ENCODE assay signal across 1 cellular context in the genomic region with DNA sequence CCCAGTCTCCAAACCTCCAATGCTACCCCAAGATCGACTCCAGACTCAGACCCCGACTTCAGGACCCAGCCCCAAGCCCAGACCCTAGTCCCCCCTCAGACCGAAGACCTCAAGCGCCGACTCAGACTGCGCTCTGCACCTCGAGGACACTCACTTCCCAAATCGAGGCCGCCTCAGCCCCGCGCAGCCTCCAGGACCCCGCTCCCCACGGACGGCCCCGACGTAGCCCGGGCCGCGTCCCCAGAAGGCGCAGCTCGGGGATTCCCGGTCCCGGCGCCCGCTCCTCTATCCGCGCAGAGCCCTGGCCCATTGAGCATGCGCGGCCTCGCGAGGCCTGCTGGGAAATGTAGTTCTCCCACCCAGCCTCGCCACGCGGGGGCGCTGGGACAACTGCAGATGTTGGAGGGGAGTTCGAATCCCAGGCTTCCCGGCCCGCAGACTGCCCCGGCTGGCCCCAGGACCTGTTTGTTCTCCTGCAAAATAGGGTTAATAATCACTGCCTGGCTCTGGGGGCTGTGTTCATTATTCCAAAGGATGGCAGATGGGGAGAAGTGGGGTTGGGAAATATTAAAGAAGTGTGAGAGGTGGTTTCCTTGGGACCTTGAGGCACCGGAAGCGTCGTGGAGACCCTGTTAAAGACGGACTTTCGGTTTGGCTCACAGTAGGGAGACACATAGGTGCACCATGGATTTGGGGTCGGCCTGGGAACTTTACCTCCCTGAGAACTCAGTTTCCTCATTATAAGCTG.
TF ChIP-seq lines count a peak whose summit lies in the region.

Gene APBA3 (minus strand): TSS at position 311 of the 748 bp plus-strand sequence. CDS start 1,428 bp downstream, outside the sequence.

TF ChIP-seq in K562, 482 proteins besides CTCF, POLR2A, EP300 and RAD21 (continued from another document and continues in another):
- TF ChIP-seq, protein P1, sequence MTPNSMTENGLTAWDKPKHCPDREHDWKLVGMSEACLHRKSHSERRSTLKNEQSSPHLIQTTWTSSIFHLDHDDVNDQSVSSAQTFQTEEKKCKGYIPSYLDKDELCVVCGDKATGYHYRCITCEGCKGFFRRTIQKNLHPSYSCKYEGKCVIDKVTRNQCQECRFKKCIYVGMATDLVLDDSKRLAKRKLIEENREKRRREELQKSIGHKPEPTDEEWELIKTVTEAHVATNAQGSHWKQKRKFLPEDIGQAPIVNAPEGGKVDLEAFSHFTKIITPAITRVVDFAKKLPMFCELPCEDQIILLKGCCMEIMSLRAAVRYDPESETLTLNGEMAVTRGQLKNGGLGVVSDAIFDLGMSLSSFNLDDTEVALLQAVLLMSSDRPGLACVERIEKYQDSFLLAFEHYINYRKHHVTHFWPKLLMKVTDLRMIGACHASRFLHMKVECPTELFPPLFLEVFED (CRISPR knock-in tag; conservative IDR thresholded peaks at IDR 0.05), result no peak
- TF ChIP-seq KLF6 (CRISPR knock-in tag; IDR thresholded peaks at IDR 0.05; ENCODE audit: borderline replicate concordance), result no peak
- peak; percentile 72 for TF ChIP-seq TAF9B (IDR thresholded peaks at IDR 0.05; ENCODE audit: partially characterized antibody)
- TF ChIP-seq POU5F1 (IDR thresholded peaks at IDR 0.05; ENCODE audit: borderline replicate concordance, low read depth, low read length, partially characterized antibody), result peak; percentile 63
- TF ChIP-seq, protein P2, sequence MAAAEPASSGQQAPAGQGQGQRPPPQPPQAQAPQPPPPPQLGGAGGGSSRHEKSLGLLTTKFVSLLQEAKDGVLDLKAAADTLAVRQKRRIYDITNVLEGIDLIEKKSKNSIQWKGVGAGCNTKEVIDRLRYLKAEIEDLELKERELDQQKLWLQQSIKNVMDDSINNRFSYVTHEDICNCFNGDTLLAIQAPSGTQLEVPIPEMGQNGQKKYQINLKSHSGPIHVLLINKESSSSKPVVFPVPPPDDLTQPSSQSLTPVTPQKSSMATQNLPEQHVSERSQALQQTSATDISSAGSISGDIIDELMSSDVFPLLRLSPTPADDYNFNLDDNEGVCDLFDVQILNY (CRISPR knock-in tag; IDR thresholded peaks at IDR 0.05), result no peak
- TF ChIP-seq PYGO2 (tag; IDR thresholded peaks at IDR 0.05), result no peak
- peak; percentile 73 for TF ChIP-seq MBD2 (IDR thresholded peaks at IDR 0.05; ENCODE audit: borderline replicate concordance, low read depth)
- TF ChIP-seq FOXJ3 (CRISPR knock-in tag; IDR thresholded peaks at IDR 0.05), result no peak
- no peak for TF ChIP-seq SMARCB1 (IDR thresholded peaks at IDR 0.05; ENCODE audit: insufficient read length, low read depth)
- TF ChIP-seq SMC3 (conservative IDR thresholded peaks at IDR 0.05; ENCODE audit: insufficient read depth, low read depth, low read length), result no peak
- peak; percentile 88 for TF ChIP-seq GABPA (tag; conservative IDR thresholded peaks at IDR 0.05; ENCODE audit: low read depth)
- TF ChIP-seq ZNF347 (CRISPR knock-in tag; IDR thresholded peaks at IDR 0.05; ENCODE audit: low read depth), result no peak
- peak; percentile 35; the same call in 1 of the 2 replicates for TF ChIP-seq MTA1 (IDR thresholded peaks at IDR 0.05; ENCODE audit: borderline replicate concordance)
- TF ChIP-seq ATF3 (IDR thresholded peaks at IDR 0.05), result no peak
- no peak for TF ChIP-seq ATF3 (CRISPR knock-in tag; conservative IDR thresholded peaks at IDR 0.05)
- no peak for TF ChIP-seq RHOXF2B (CRISPR knock-in tag; conservative IDR thresholded peaks at IDR 0.05)
- peak in 1 of 2 experiments; percentile 95; a peak in 2 of 4 replicates for TF ChIP-seq TRIM24 (IDR thresholded peaks at IDR 0.05)
- peak; percentile 83 for TF ChIP-seq NKRF (IDR thresholded peaks at IDR 0.05; ENCODE audit: borderline replicate concordance)
- peak; percentile 34 to 52; a peak in 1 of 4 replicates for TF ChIP-seq TEAD1 (CRISPR knock-in tag; IDR thresholded peaks at IDR 0.05)
- TF ChIP-seq, protein P3, sequence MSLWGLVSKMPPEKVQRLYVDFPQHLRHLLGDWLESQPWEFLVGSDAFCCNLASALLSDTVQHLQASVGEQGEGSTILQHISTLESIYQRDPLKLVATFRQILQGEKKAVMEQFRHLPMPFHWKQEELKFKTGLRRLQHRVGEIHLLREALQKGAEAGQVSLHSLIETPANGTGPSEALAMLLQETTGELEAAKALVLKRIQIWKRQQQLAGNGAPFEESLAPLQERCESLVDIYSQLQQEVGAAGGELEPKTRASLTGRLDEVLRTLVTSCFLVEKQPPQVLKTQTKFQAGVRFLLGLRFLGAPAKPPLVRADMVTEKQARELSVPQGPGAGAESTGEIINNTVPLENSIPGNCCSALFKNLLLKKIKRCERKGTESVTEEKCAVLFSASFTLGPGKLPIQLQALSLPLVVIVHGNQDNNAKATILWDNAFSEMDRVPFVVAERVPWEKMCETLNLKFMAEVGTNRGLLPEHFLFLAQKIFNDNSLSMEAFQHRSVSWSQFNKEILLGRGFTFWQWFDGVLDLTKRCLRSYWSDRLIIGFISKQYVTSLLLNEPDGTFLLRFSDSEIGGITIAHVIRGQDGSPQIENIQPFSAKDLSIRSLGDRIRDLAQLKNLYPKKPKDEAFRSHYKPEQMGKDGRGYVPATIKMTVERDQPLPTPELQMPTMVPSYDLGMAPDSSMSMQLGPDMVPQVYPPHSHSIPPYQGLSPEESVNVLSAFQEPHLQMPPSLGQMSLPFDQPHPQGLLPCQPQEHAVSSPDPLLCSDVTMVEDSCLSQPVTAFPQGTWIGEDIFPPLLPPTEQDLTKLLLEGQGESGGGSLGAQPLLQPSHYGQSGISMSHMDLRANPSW (CRISPR knock-in tag; IDR thresholded peaks at IDR 0.05), result peak; percentile 85; the same call in 1 of the 2 replicates
- TF ChIP-seq ZNF277 (CRISPR knock-in tag; IDR thresholded peaks at IDR 0.05; ENCODE audit: borderline replicate concordance), result no peak
- no peak for TF ChIP-seq ETS2 (tag; IDR thresholded peaks at IDR 0.05; ENCODE audit: borderline replicate concordance, poor library complexity, severe bottlenecking)
- TF ChIP-seq ZFX (CRISPR knock-in tag; IDR thresholded peaks at IDR 0.05), result peak; percentile 51; the same call in 1 of the 2 replicates
- TF ChIP-seq SIN3B (IDR thresholded peaks at IDR 0.05; ENCODE audit: low read depth), result peak; percentile 71; the same call in 1 of the 2 replicates
- no peak for TF ChIP-seq RERE (CRISPR knock-in tag; IDR thresholded peaks at IDR 0.05; ENCODE audit: borderline replicate concordance)
- TF ChIP-seq CREM (IDR thresholded peaks at IDR 0.05; ENCODE audit: low read depth), result peak; percentile 67
- no peak for TF ChIP-seq NELFE (IDR thresholded peaks at IDR 0.05; ENCODE audit: insufficient read depth, insufficient read length)
- TF ChIP-seq ZNF449 (CRISPR knock-in tag; IDR thresholded peaks at IDR 0.05), result no peak
- no peak for TF ChIP-seq SETDB1 (IDR thresholded peaks at IDR 0.05; ENCODE audit: low read length)
- TF ChIP-seq RBM22 (IDR thresholded peaks at IDR 0.05; ENCODE audit: low read depth, low read length, poor library complexity, severe bottlenecking), result no peak
- TF ChIP-seq, protein P4, sequence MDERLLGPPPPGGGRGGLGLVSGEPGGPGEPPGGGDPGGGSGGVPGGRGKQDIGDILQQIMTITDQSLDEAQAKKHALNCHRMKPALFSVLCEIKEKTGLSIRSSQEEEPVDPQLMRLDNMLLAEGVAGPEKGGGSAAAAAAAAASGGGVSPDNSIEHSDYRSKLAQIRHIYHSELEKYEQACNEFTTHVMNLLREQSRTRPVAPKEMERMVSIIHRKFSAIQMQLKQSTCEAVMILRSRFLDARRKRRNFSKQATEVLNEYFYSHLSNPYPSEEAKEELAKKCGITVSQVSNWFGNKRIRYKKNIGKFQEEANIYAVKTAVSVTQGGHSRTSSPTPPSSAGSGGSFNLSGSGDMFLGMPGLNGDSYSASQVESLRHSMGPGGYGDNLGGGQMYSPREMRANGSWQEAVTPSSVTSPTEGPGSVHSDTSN (CRISPR knock-in tag; IDR thresholded peaks at IDR 0.05; ENCODE audit: low read depth), result no peak
- TF ChIP-seq, protein P4 (tag; conservative IDR thresholded peaks at IDR 0.05; ENCODE audit: low read depth), result no peak
- no peak for TF ChIP-seq MXD1 (CRISPR knock-in tag; IDR thresholded peaks at IDR 0.05; ENCODE audit: borderline replicate concordance, poor library complexity, severe bottlenecking)
- no peak for TF ChIP-seq PTRF (tag; IDR thresholded peaks at IDR 0.05)
